In genomic region chr2:237482485-237482884, GRCh38 we compare ENCODE assay signal across 1 cellular context.
TF ChIP-seq lines count a peak whose summit lies in the region.

No MANE protein-coding gene starts in this region.

TF ChIP-seq in H1, 55 proteins besides CTCF, POLR2A, EP300 and RAD21 (continued from another document):
- TF ChIP-seq E2F6 (IDR thresholded peaks at IDR 0.05), result no peak
TF ChIP-seq in H1: peak in this region for 1.
